Comparison of ENCODE assay signal across 8 cellular contexts in the genomic region with DNA sequence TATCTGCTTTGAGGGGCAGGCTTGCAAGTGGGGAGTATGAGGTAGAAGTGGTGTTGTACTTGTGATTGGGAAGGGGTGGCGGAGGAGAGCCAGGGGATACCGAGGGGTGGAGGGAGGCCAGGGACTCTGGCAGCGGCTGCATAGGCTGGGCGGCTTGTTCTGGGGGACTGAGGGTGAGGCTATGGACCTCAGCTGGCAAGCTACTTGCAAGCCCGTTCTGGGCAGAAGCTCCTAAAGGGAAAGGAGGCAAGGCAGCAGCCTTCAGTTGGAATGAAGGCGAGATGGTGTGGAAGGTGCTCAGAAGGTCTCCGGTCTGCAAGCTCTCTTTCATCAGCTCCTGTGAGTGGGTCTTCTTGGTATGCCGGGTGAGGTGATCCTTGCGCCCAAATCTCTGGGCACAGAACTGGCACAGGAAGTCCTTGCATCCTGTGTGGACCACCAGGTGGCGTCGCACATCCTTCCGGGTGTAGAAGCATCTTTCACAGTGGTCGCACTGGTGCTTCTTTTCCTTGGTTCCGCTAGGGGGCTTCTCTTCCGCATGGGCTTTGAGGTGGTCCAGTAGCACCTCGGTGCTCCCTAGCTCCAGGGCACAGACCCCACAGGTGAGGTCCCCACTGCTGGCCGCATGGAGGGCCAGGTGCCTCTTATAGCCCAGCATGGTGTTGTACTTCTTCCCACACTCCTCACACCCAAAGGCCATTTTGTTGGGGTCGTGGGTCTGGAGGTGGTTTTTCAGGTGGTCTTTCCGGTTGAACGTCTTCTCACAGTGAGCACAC.
DNase-seq lines count a peak whose midpoint lies in the region; ATAC-seq and TF ChIP-seq lines count a peak whose summit lies in the region.

No MANE protein-coding gene starts in this region.

- no peaks in the 10 kb centered on the region for H4K20me1 ChIP-seq in KMS-11 (ENCODE audit: insufficient read depth)

- H3K36me3 ChIP-seq in KMS-11 (ENCODE audit: insufficient read depth) = no peaks in the 10 kb centered on the region

- no peaks in the 10 kb centered on the region for H3K9me3 ChIP-seq in T-helper 17 cell (ENCODE audit: control insufficient read depth, low read length, poor library complexity, severe bottlenecking)

- H3K4me1 Mint-ChIP-seq in T-helper 17 cell = peaks cover 9% of the 10 kb centered on the region

- no peaks in the 10 kb centered on the region for H3K4me1 ChIP-seq in KMS-11 (ENCODE audit: low read depth, poor library complexity, severe bottlenecking)

- H3K4me3 ChIP-seq in KMS-11 (IDR thresholded peaks at IDR 0.05; ENCODE audit: insufficient read depth, low read depth, low read length) (no peak overlapping the region), astrocyte of the spinal cord (ENCODE audit: low read depth, low read length) (no peak overlapping the region)

- H3K4me2 ChIP-seq in KMS-11 = no peak overlapping the region

- H2AFZ ChIP-seq in KMS-11 (ENCODE audit: low read depth) = 0 out of 2 replicates have a peak overlapping the region, but pooled peaks have one; percentile 19

- no peaks in the 10 kb centered on the region for H3K36me3 Mint-ChIP-seq in T-helper 17 cell (ENCODE audit: low read depth)

- peak overlapping the region; percentile 65 for H3K27ac Mint-ChIP-seq in T-helper 17 cell

- no peak overlapping the region for H3K27ac ChIP-seq in KMS-11

- H3K79me2 ChIP-seq in KMS-11 (ENCODE audit: insufficient read depth, low read depth) = no peaks in the 10 kb centered on the region

- peak; percentile 75; the same call in 1 of the 2 replicates for TF ChIP-seq CTCF in KMS-11 (conservative IDR thresholded peaks at IDR 0.05; ENCODE audit: low read depth, low read length)
- TF ChIP-seq CTCF in astrocyte of the spinal cord (IDR thresholded peaks at IDR 0.05; ENCODE audit: low read depth, low read length) = peak; percentile 80

- DNase-seq in AML-193 (lab: John Stamatoyannopoulos, UW) (peak; percentile 26 to 30), T-helper 17 cell (peak; percentile 14 to 37 (median 19)), astrocyte of the spinal cord (ENCODE audit: low read depth, low spot score) (peak; percentile 52), kidney glomerular epithelial cell (lab: John Stamatoyannopoulos, UW) (peak; percentile 10)
- peak; percentile 19 for DNase-seq in stimulated activated CD8-positive, alpha-beta memory T cell treated with anti-CD3 and anti-CD28 coated beads, Interleukin-15, amount 100 ng/mL, for 24 hours (ENCODE audit: low read depth)

- H3K9ac ChIP-seq in KMS-11 = no peak overlapping the region

- H3K4me3 Mint-ChIP-seq in T-helper 17 cell = no peak overlapping the region

- H3K27me3 Mint-ChIP-seq in T-helper 17 cell = no peaks in the 10 kb centered on the region

- no peaks in the 10 kb centered on the region for H3K27me3 ChIP-seq in KMS-11 (ENCODE audit: insufficient read depth, low read depth)

- ATAC-seq in GM19023 (IDR thresholded peaks at IDR 0.05; ENCODE audit: unreplicated experiment) (peak; percentile 49), T-helper 17 cell (peak; percentile 46), GM19463 (IDR thresholded peaks at IDR 0.05; ENCODE audit: unreplicated experiment) (no peak)

- in situ Hi-C loops in astrocyte of the spinal cord (cut with HindIII; ENCODE audit: low sequenced_read_pairs) = no loop called here
